10 cellular contexts compared by ENCODE assay signal in genomic region chr11:109421981-109422590, GRCh38. TPM values are rescaled to one million over a fixed set of nuclear protein-coding genes. Genes with fewer than 3 reads are reported as not detected.
DNase-seq lines count a peak whose midpoint lies in the region; ATAC-seq lines count a peak whose summit lies in the region.
"Had no signal": no experiment of that assay in that cellular context is flagged by ENCODE, and none has a peak within 500 bp of the region (broad histone marks: within the 10 kb centered on the region; RNA-seq: fewer than 3 reads in every experiment).

Gene C11orf87, plus strand, starts transcription at chr11:109422190. Its CDS starts 1,444 bp downstream, at chr11:109423634.

- H3K4me3 ChIP-seq in ACC112 (ENCODE audit: low read depth, low read length): peak within 1 kb of the TSS; percentile 77
- H3K4me3 ChIP-seq: HAP-1 had no signal

- H3K27me3 ChIP-seq in ACC112 (ENCODE audit: insufficient read depth, low read length): peaks cover 36% of the 10 kb centered on the region

- no peak within 1 kb of the TSS for H3K4me3 Mint-ChIP-seq in activated CD4-positive, alpha-beta memory T cell treated with anti-CD3 and anti-CD28 coated beads for 36 hours
- no peak within 1 kb of the TSS for H3K4me3 Mint-ChIP-seq in T-helper 2 cell treated with Interferon-gamma antibody and Interleukin-4, amounts not matched to agents 5 μg/mL and 100 μg/mL, for 36 hours
- no peak within 1 kb of the TSS for H3K4me3 Mint-ChIP-seq in activated CD4-positive, alpha-beta T cell treated with anti-CD3 and anti-CD28 coated beads, Interleukin-2, amount 10 ng/mL, durations not matched to agents 24 days and 14 days

- no peaks in the 10 kb centered on the region for H3K36me3 ChIP-seq in ACC112 (ENCODE audit: insufficient read depth, low read length)
- H3K36me3 ChIP-seq: HAP-1 had no signal

- peak within 1 kb of the TSS; percentile 45 for H2AFZ ChIP-seq in ACC112 (ENCODE audit: low read length, unreplicated experiment)

- H3K79me2 ChIP-seq in ACC112 (ENCODE audit: control insufficient read depth, insufficient read depth, low read length, unreplicated experiment): no peaks in the 10 kb centered on the region

- no peak for ATAC-seq in GM21360 (IDR thresholded peaks at IDR 0.05; ENCODE audit: unreplicated experiment)

- peaks cover 18% of the 10 kb centered on the region for H3K27me3 Mint-ChIP-seq in activated CD4-positive, alpha-beta memory T cell treated with anti-CD3 and anti-CD28 coated beads for 36 hours
- peaks cover 24% of the 10 kb centered on the region for H3K27me3 Mint-ChIP-seq in T-helper 2 cell treated with Interferon-gamma antibody and Interleukin-4, amounts not matched to agents 5 μg/mL and 100 μg/mL, for 36 hours (ENCODE audit: low read depth)
- H3K27me3 Mint-ChIP-seq in activated CD4-positive, alpha-beta T cell treated with anti-CD3 and anti-CD28 coated beads, Interleukin-2, amount 10 ng/mL, durations not matched to agents 24 days and 14 days: peaks cover 30% of the 10 kb centered on the region

- CTCF ChIA-PET in activated CD4-positive, alpha-beta memory T cell treated with anti-CD3 and anti-CD28 coated beads for 36 hours (lab: Charles Lee): no interaction called here

- peak; percentile 53 for DNase-seq in NCI-H1092 (lab: John Stamatoyannopoulos, UW)
- peak; percentile 82 for DNase-seq in ecto neural progenitor cell (ENCODE audit: low spot score)
- DNase-seq in myocyte (ENCODE audit: low read depth): peak; percentile 7
- no peak for DNase-seq in activated CD4-positive, alpha-beta memory T cell treated with anti-CD3 and anti-CD28 coated beads for 36 hours
- no peak for DNase-seq in T-helper 2 cell treated with Interferon-gamma antibody and Interleukin-4, amounts not matched to agents 5 μg/mL and 100 μg/mL, for 36 hours (ENCODE audit: low spot score)
- no peak for DNase-seq in activated CD4-positive, alpha-beta T cell treated with anti-CD3 and anti-CD28 coated beads, Interleukin-2, amount 10 ng/mL, durations not matched to agents 24 days and 14 days
- DNase-seq: activated CD8-positive, alpha-beta memory T cell treated with anti-CD3 and anti-CD28 coated beads for 24 hours had no signal

- no peaks in the 10 kb centered on the region for H3K4me1 Mint-ChIP-seq in activated CD4-positive, alpha-beta memory T cell treated with anti-CD3 and anti-CD28 coated beads for 36 hours (ENCODE audit: low read depth)
- H3K4me1 Mint-ChIP-seq in T-helper 2 cell treated with Interferon-gamma antibody and Interleukin-4, amounts not matched to agents 5 μg/mL and 100 μg/mL, for 36 hours (ENCODE audit: low read depth): peaks cover 2% of the 10 kb centered on the region
- H3K4me1 Mint-ChIP-seq in activated CD4-positive, alpha-beta T cell treated with anti-CD3 and anti-CD28 coated beads, Interleukin-2, amount 10 ng/mL, durations not matched to agents 24 days and 14 days: no peaks in the 10 kb centered on the region

- no peak within 1 kb of the TSS for H3K27ac ChIP-seq in ACC112 (ENCODE audit: low read depth, low read length)

- H3K4me1 ChIP-seq in ACC112 (ENCODE audit: control insufficient read depth, insufficient read depth, low read length, unreplicated experiment): peaks cover 6% of the 10 kb centered on the region
- H3K4me1 ChIP-seq: HAP-1 had no signal

- intact Hi-C loops in activated CD4-positive, alpha-beta memory T cell treated with anti-CD3 and anti-CD28 coated beads for 36 hours (cut with micrococcal nuclease): no loop called here
- intact Hi-C loops in activated CD4-positive, alpha-beta T cell treated with anti-CD3 and anti-CD28 coated beads, Interleukin-2, amount 10 ng/mL, durations not matched to agents 24 days and 14 days (cut with micrococcal nuclease): no loop called here

- no peaks in the 10 kb centered on the region for H3K9me3 Mint-ChIP-seq in activated CD4-positive, alpha-beta memory T cell treated with anti-CD3 and anti-CD28 coated beads for 36 hours
- H3K9me3 Mint-ChIP-seq in T-helper 2 cell treated with Interferon-gamma antibody and Interleukin-4, amounts not matched to agents 5 μg/mL and 100 μg/mL, for 36 hours: no peaks in the 10 kb centered on the region
- no peaks in the 10 kb centered on the region for H3K9me3 Mint-ChIP-seq in activated CD4-positive, alpha-beta T cell treated with anti-CD3 and anti-CD28 coated beads, Interleukin-2, amount 10 ng/mL, durations not matched to agents 24 days and 14 days

- H3K27ac Mint-ChIP-seq in activated CD4-positive, alpha-beta memory T cell treated with anti-CD3 and anti-CD28 coated beads for 36 hours: no peak within 1 kb of the TSS
- H3K27ac Mint-ChIP-seq in T-helper 2 cell treated with Interferon-gamma antibody and Interleukin-4, amounts not matched to agents 5 μg/mL and 100 μg/mL, for 36 hours: no peak within 1 kb of the TSS
- no peak within 1 kb of the TSS for H3K27ac Mint-ChIP-seq in activated CD4-positive, alpha-beta T cell treated with anti-CD3 and anti-CD28 coated beads, Interleukin-2, amount 10 ng/mL, durations not matched to agents 24 days and 14 days

- POLR2A ChIA-PET in activated CD4-positive, alpha-beta memory T cell treated with anti-CD3 and anti-CD28 coated beads for 36 hours (lab: Charles Lee): no interaction called here

- H3K36me3 Mint-ChIP-seq in activated CD4-positive, alpha-beta memory T cell treated with anti-CD3 and anti-CD28 coated beads for 36 hours: no peaks in the 10 kb centered on the region
- no peaks in the 10 kb centered on the region for H3K36me3 Mint-ChIP-seq in T-helper 2 cell treated with Interferon-gamma antibody and Interleukin-4, amounts not matched to agents 5 μg/mL and 100 μg/mL, for 36 hours (ENCODE audit: low read depth)
- H3K36me3 Mint-ChIP-seq in activated CD4-positive, alpha-beta T cell treated with anti-CD3 and anti-CD28 coated beads, Interleukin-2, amount 10 ng/mL, durations not matched to agents 24 days and 14 days (ENCODE audit: low read depth): no peaks in the 10 kb centered on the region

RNA-seq across cellular contexts. Expression of gene C11orf87, which starts in this region (rescaled TPM):
- total RNA-seq in myocyte: 0.05 TPM in 1 of 2 replicates, not detected in the other
- 0.03 TPM for polyA plus RNA-seq in myocyte (2012)
- total RNA-seq in activated CD4-positive, alpha-beta memory T cell treated with anti-CD3 and anti-CD28 coated beads for 36 hours: not detected
- total RNA-seq in activated CD4-positive, alpha-beta T cell treated with anti-CD3 and anti-CD28 coated beads, Interleukin-2, amount 10 ng/mL, durations not matched to agents 24 days and 14 days: not detected in 2 replicates

Comparison
In these comparisons a context has a peak if more than half of its experiments do, and no peak if none do; other contexts are left out.
1. Peak in DNase-seq in myocyte; RNA of the gene not detected or under 1 TPM.
2. DNase-seq: peak in NCI-H1092 (single experiment) and ecto neural progenitor cell (single experiment); none in activated CD4-positive, alpha-beta memory T cell treated with anti-CD3 and anti-CD28 coated beads for 36 hours (single experiment), T-helper 2 cell treated with Interferon-gamma antibody and Interleukin-4, amounts not matched to agents 5 μg/mL and 100 μg/mL, for 36 hours (single experiment) and activated CD4-positive, alpha-beta T cell treated with anti-CD3 and anti-CD28 coated beads, Interleukin-2, amount 10 ng/mL, durations not matched to agents 24 days and 14 days (single experiment).